1 cellular context compared by ENCODE assay signal in genomic region chr5:180873628-180874520, GRCh38.
A peak's percentile ranks its signal among the peaks of the same experiment; 100 is the strongest.
TF ChIP-seq lines count a peak whose summit lies in the region.

No MANE protein-coding gene starts in this region.

TF ChIP-seq in K562, 482 proteins besides CTCF, POLR2A, EP300 and RAD21 (continued from another document and continues in another):
- TF ChIP-seq ZNF398 (CRISPR knock-in tag; IDR thresholded peaks at IDR 0.05) (no peak), SP1 (CRISPR knock-in tag; IDR thresholded peaks at IDR 0.05) (peak; percentile 43; the same call in 1 of the 2 replicates), ZNF592 (IDR thresholded peaks at IDR 0.05) (peak; percentile 96), SRSF9 (IDR thresholded peaks at IDR 0.05; ENCODE audit: borderline replicate concordance, low read depth, low read length) (no peak), NCOA6 (IDR thresholded peaks at IDR 0.05) (no peak), ZNF165 (CRISPR knock-in tag; IDR thresholded peaks at IDR 0.05; ENCODE audit: borderline replicate concordance) (no peak), PML (IDR thresholded peaks at IDR 0.05; ENCODE audit: low read length) (peak; percentile 33; the same call in 1 of the 2 replicates), XRCC5 (IDR thresholded peaks at IDR 0.05; ENCODE audit: low read depth, low read length) (no peak), SP2 (IDR thresholded peaks at IDR 0.05; ENCODE audit: extremely low read depth, low read depth, low read length, poor library complexity, severe bottlenecking) (no peak), PHF21A (IDR thresholded peaks at IDR 0.05; ENCODE audit: borderline replicate concordance, low read depth) (no peak), CREM (IDR thresholded peaks at IDR 0.05; ENCODE audit: low read depth) (peak; percentile 48), FOXA1 (IDR thresholded peaks at IDR 0.05; ENCODE audit: borderline replicate concordance) (no peak), GTF2A2 (tag; IDR thresholded peaks at IDR 0.05) (no peak), ELF4 (CRISPR knock-in tag; IDR thresholded peaks at IDR 0.05) (0 out of 2 replicates have a peak, but pooled peaks have one; percentile 23), KLF13 (tag; IDR thresholded peaks at IDR 0.05; ENCODE audit: borderline replicate concordance, low read depth) (no peak), RHOXF2B (CRISPR knock-in tag; conservative IDR thresholded peaks at IDR 0.05) (no peak), TCF7L2 (IDR thresholded peaks at IDR 0.05; ENCODE audit: low read depth, low read length) (no peak), CEBPB (tag; IDR thresholded peaks at IDR 0.05) (0 out of 2 replicates have a peak, but pooled peaks have one; percentile 51), ZNF239 (CRISPR knock-in tag; IDR thresholded peaks at IDR 0.05) (peak; percentile 27; the same call in 1 of the 2 replicates), ZNF395 (CRISPR knock-in tag; IDR thresholded peaks at IDR 0.05) (peak; percentile 57; the same call in 1 of the 2 replicates), KDM5B (IDR thresholded peaks at IDR 0.05; ENCODE audit: insufficient replicate concordance, low read depth, low read length) (no peak), GATAD2B (IDR thresholded peaks at IDR 0.05; ENCODE audit: borderline replicate concordance) (no peak), MCM7 (IDR thresholded peaks at IDR 0.05) (no peak), PBX2 (CRISPR knock-in tag; IDR thresholded peaks at IDR 0.05; ENCODE audit: low read depth) (no peak), PBX2 (tag; conservative IDR thresholded peaks at IDR 0.05; ENCODE audit: low read depth) (peak; percentile 36; the same call in 1 of the 2 replicates), ZNF584 (CRISPR knock-in tag; IDR thresholded peaks at IDR 0.05; ENCODE audit: low read depth) (peak; percentile 81; the same call in 1 of the 2 replicates)
- TF ChIP-seq, protein P1, sequence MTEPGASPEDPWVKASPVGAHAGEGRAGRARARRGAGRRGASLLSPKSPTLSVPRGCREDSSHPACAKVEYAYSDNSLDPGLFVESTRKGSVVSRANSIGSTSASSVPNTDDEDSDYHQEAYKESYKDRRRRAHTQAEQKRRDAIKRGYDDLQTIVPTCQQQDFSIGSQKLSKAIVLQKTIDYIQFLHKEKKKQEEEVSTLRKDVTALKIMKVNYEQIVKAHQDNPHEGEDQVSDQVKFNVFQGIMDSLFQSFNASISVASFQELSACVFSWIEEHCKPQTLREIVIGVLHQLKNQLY (CRISPR knock-in tag; conservative IDR thresholded peaks at IDR 0.05), result no peak
- TF ChIP-seq, protein P2, sequence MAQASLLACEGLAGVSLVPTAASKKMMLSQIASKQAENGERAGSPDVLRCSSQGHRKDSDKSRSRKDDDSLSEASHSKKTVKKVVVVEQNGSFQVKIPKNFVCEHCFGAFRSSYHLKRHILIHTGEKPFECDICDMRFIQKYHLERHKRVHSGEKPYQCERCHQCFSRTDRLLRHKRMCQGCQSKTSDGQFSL (CRISPR knock-in tag; IDR thresholded peaks at IDR 0.05), result no peak
- TF ChIP-seq, protein P2 (tag; IDR thresholded peaks at IDR 0.05), result no peak
- TF ChIP-seq, protein P3, sequence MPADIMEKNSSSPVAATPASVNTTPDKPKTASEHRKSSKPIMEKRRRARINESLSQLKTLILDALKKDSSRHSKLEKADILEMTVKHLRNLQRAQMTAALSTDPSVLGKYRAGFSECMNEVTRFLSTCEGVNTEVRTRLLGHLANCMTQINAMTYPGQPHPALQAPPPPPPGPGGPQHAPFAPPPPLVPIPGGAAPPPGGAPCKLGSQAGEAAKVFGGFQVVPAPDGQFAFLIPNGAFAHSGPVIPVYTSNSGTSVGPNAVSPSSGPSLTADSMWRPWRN (IDR thresholded peaks at IDR 0.05; ENCODE audit: low read depth), result no peak
- TF ChIP-seq, protein P4, sequence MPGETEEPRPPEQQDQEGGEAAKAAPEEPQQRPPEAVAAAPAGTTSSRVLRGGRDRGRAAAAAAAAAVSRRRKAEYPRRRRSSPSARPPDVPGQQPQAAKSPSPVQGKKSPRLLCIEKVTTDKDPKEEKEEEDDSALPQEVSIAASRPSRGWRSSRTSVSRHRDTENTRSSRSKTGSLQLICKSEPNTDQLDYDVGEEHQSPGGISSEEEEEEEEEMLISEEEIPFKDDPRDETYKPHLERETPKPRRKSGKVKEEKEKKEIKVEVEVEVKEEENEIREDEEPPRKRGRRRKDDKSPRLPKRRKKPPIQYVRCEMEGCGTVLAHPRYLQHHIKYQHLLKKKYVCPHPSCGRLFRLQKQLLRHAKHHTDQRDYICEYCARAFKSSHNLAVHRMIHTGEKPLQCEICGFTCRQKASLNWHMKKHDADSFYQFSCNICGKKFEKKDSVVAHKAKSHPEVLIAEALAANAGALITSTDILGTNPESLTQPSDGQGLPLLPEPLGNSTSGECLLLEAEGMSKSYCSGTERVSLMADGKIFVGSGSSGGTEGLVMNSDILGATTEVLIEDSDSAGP (CRISPR knock-in tag; IDR thresholded peaks at IDR 0.05), result no peak
- TF ChIP-seq, protein P5, sequence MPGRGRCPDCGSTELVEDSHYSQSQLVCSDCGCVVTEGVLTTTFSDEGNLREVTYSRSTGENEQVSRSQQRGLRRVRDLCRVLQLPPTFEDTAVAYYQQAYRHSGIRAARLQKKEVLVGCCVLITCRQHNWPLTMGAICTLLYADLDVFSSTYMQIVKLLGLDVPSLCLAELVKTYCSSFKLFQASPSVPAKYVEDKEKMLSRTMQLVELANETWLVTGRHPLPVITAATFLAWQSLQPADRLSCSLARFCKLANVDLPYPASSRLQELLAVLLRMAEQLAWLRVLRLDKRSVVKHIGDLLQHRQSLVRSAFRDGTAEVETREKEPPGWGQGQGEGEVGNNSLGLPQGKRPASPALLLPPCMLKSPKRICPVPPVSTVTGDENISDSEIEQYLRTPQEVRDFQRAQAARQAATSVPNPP (IDR thresholded peaks at IDR 0.05; ENCODE audit: borderline replicate concordance, insufficient read depth, insufficient read length), result no peak
- TF ChIP-seq, protein P6, sequence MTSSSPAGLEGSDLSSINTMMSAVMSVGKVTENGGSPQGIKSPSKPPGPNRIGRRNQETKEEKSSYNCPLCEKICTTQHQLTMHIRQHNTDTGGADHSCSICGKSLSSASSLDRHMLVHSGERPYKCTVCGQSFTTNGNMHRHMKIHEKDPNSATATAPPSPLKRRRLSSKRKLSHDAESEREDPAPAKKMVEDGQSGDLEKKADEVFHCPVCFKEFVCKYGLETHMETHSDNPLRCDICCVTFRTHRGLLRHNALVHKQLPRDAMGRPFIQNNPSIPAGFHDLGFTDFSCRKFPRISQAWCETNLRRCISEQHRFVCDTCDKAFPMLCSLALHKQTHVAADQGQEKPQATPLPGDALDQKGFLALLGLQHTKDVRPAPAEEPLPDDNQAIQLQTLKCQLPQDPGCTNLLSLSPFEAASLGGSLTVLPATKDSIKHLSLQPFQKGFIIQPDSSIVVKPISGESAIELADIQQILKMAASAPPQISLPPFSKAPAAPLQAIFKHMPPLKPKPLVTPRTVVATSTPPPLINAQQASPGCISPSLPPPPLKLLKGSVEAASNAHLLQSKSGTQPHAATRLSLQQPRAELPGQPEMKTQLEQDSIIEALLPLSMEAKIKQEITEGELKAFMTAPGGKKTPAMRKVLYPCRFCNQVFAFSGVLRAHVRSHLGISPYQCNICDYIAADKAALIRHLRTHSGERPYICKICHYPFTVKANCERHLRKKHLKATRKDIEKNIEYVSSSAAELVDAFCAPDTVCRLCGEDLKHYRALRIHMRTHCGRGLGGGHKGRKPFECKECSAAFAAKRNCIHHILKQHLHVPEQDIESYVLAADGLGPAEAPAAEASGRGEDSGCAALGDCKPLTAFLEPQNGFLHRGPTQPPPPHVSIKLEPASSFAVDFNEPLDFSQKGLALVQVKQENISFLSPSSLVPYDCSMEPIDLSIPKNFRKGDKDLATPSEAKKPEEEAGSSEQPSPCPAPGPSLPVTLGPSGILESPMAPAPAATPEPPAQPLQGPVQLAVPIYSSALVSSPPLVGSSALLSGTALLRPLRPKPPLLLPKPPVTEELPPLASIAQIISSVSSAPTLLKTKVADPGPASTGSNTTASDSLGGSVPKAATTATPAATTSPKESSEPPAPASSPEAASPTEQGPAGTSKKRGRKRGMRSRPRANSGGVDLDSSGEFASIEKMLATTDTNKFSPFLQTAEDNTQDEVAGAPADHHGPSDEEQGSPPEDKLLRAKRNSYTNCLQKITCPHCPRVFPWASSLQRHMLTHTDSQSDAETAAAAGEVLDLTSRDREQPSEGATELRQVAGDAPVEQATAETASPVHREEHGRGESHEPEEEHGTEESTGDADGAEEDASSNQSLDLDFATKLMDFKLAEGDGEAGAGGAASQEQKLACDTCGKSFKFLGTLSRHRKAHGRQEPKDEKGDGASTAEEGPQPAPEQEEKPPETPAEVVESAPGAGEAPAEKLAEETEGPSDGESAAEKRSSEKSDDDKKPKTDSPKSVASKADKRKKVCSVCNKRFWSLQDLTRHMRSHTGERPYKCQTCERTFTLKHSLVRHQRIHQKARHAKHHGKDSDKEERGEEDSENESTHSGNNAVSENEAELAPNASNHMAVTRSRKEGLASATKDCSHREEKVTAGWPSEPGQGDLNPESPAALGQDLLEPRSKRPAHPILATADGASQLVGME (CRISPR knock-in tag; IDR thresholded peaks at IDR 0.05), result no peak
- TF ChIP-seq, protein P7, sequence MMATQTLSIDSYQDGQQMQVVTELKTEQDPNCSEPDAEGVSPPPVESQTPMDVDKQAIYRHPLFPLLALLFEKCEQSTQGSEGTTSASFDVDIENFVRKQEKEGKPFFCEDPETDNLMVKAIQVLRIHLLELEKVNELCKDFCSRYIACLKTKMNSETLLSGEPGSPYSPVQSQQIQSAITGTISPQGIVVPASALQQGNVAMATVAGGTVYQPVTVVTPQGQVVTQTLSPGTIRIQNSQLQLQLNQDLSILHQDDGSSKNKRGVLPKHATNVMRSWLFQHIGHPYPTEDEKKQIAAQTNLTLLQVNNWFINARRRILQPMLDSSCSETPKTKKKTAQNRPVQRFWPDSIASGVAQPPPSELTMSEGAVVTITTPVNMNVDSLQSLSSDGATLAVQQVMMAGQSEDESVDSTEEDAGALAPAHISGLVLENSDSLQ (IDR thresholded peaks at IDR 0.05), result peak; percentile 65; the same call in 1 of the 2 replicates
